Comparison of ENCODE assay signal across 28 cellular contexts in the genomic region with DNA sequence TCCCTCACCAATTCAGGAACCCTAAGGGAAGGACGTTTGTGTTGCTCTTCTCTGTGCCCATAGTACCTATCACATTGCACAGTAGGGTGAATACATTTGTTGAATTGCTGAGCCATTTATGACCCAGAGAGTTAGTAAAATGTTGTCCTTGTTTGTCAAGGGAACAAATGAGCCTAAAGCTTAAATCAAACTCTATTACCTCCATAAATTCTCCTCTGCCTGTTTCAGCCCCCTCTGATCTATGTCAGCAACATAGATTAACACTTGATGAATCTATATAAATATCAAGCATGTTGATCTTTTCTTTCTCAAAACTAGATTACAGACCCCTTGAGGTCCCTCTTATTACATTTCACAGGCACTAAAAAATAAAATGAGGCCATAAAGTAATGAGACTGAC. TPM values are rescaled to one million over a fixed set of nuclear protein-coding genes. Genes with fewer than 3 reads are reported as not detected.
"Had no signal": no experiment of that assay in that cellular context is flagged by ENCODE, and none has a peak within 500 bp of the region (broad histone marks: within the 10 kb centered on the region; RNA-seq: fewer than 3 reads in every experiment).

No MANE protein-coding gene starts in this region.

- ATAC-seq: activated CD8-positive, alpha-beta memory T cell treated with anti-CD3 and anti-CD28 coated beads, Interleukin-2, amount 10 ng/mL, durations not matched to agents 7 days and 5 days; activated CD8-positive, alpha-beta T cell treated with anti-CD3 and anti-CD28 coated beads for 36 hours; activated naive CD8-positive, alpha-beta T cell treated with anti-CD3 and anti-CD28 coated beads, Interleukin-2, amount 50 U/mL, for 24 hours; body of pancreas; left ventricle myocardium superior had no signal

- H3K27me3 ChIP-seq: body of pancreas, testis, upper lobe of right lung had no signal

- H3K36me3 ChIP-seq: cardiac muscle cell, spleen, upper lobe of right lung had no signal

- H3K27ac ChIP-seq: body of pancreas, cardiac muscle cell, spleen, testis, upper lobe of right lung had no signal

- H3K4me1 ChIP-seq: body of pancreas, spleen, testis, upper lobe of right lung had no signal

- FAIRE-seq: frontal cortex had no signal

- H3K36me3 Mint-ChIP-seq: activated CD8-positive, alpha-beta memory T cell treated with anti-CD3 and anti-CD28 coated beads, Interleukin-2, amount 10 ng/mL, durations not matched to agents 7 days and 5 days had no signal

- H3K4me1 Mint-ChIP-seq: activated naive CD8-positive, alpha-beta T cell treated with anti-CD3 and anti-CD28 coated beads, Interleukin-2, amount 50 U/mL, for 24 hours; naive B cell had no signal

- H3K9me3 Mint-ChIP-seq: activated CD4-positive, alpha-beta T cell treated with anti-CD3 and anti-CD28 coated beads, Interleukin-2, amount 10 ng/mL, durations not matched to agents 24 days and 14 days; activated CD8-positive, alpha-beta T cell treated with anti-CD3 and anti-CD28 coated beads for 36 hours; activated naive CD8-positive, alpha-beta T cell treated with anti-CD3 and anti-CD28 coated beads, Interleukin-2, amount 50 U/mL, for 24 hours; neural crest cell had no signal

- H3K9me3 ChIP-seq: body of pancreas, spleen, testis, upper lobe of right lung had no signal

- DNase-seq: activated CD4-positive, alpha-beta T cell treated with anti-CD3 and anti-CD28 coated beads, Interleukin-2, amount 10 ng/mL, durations not matched to agents 24 days and 14 days; activated CD8-positive, alpha-beta memory T cell treated with anti-CD3 and anti-CD28 coated beads, Interleukin-2, amount 10 ng/mL, durations not matched to agents 7 days and 5 days; activated CD8-positive, alpha-beta T cell treated with anti-CD3 and anti-CD28 coated beads for 36 hours; activated gamma-delta T cell; activated naive CD4-positive, alpha-beta T cell treated with anti-CD3 and anti-CD28 coated beads, Interleukin-2, amount 50 U/mL, for 16 hours; activated naive CD8-positive, alpha-beta T cell treated with anti-CD3 and anti-CD28 coated beads, Interleukin-2, amount 50 U/mL, for 24 hours; activated T-cell treated with anti-CD3 and anti-CD28 coated beads for 4 hours; anterior cingulate cortex; body of pancreas; effector CD8-positive, alpha-beta T cell; glutamatergic neuron; hippocampal formation; left ventricle myocardium superior; mammary epithelial cell; naive B cell; occipital lobe; posterior cingulate gyrus; spleen; stimulated activated CD4-positive, alpha-beta T cell treated with anti-CD3 and anti-CD28 coated beads, Interleukin-4, amount 100 ng/mL, for 1 hour; stimulated activated naive CD4-positive, alpha-beta T cell; SW 1271; T-helper 2 cell; testis; upper lobe of right lung had no signal

- H3K27ac Mint-ChIP-seq: activated CD4-positive, alpha-beta T cell treated with anti-CD3 and anti-CD28 coated beads, Interleukin-2, amount 10 ng/mL, durations not matched to agents 24 days and 14 days; activated CD8-positive, alpha-beta memory T cell treated with anti-CD3 and anti-CD28 coated beads, Interleukin-2, amount 10 ng/mL, durations not matched to agents 7 days and 5 days; activated CD8-positive, alpha-beta T cell treated with anti-CD3 and anti-CD28 coated beads for 36 hours; activated naive CD8-positive, alpha-beta T cell treated with anti-CD3 and anti-CD28 coated beads, Interleukin-2, amount 50 U/mL, for 24 hours; naive B cell had no signal

- H3K4me3 ChIP-seq: body of pancreas, cardiac muscle cell, spleen, testis, upper lobe of right lung had no signal

- H3K4me3 Mint-ChIP-seq: activated CD4-positive, alpha-beta T cell treated with anti-CD3 and anti-CD28 coated beads, Interleukin-2, amount 10 ng/mL, durations not matched to agents 24 days and 14 days; activated CD8-positive, alpha-beta memory T cell treated with anti-CD3 and anti-CD28 coated beads, Interleukin-2, amount 10 ng/mL, durations not matched to agents 7 days and 5 days; activated CD8-positive, alpha-beta T cell treated with anti-CD3 and anti-CD28 coated beads for 36 hours; activated naive CD8-positive, alpha-beta T cell treated with anti-CD3 and anti-CD28 coated beads, Interleukin-2, amount 50 U/mL, for 24 hours; neural crest cell had no signal

RNA-seq across cellular contexts. Expression of gene SLC1A1, which starts 7.1 kb away (rescaled TPM):
- total RNA-seq: activated CD4-positive, alpha-beta T cell treated with anti-CD3 and anti-CD28 coated beads, Interleukin-2, amount 10 ng/mL, durations not matched to agents 24 days and 14 days; mononuclear cell had no signal
